Comparison of ENCODE assay signal across 21 cellular contexts in genomic region chr1:201229095-201229494, GRCh38. TPM values are rescaled to one million over a fixed set of nuclear protein-coding genes. Genes with fewer than 3 reads are reported as not detected.
"Had no signal": no experiment of that assay in that cellular context is flagged by ENCODE, and none has a peak within 500 bp of the region (broad histone marks: within the 10 kb centered on the region; RNA-seq: fewer than 3 reads in every experiment).

No MANE protein-coding gene starts in this region.

- H3K4me1 ChIP-seq: left lung, tibial artery, vagina had no signal

- H3K4me3 ChIP-seq: left lung, tibial artery, vagina had no signal

- H3K4me1 Mint-ChIP-seq: activated CD4-positive, alpha-beta T cell treated with anti-CD3 and anti-CD28 coated beads, Interleukin-2, amount 10 ng/mL, durations not matched to agents 7 days and 5 days; activated naive CD4-positive, alpha-beta T cell treated with anti-CD3 and anti-CD28 coated beads, Interleukin-2, amount 50 U/mL, for 24 hours; mesothelial cell of epicardium had no signal

- ATAC-seq: activated T-cell treated with anti-CD3 and anti-CD28 coated beads, Interleukin-2, amount 50 U/mL, for 72 hours; natural killer cell treated with Interleukin-12 subunit alpha and Interleukin-12 subunit beta and Interleukin-15 and Interleukin-18, amount 100 ng/mL, for 72 hours; stimulated activated naive CD8-positive, alpha-beta T cell treated with anti-CD3 and anti-CD28 coated beads, Interleukin-15, Interleukin-2, amounts not matched to agents 100 U/mL and 50 U/mL, for 24 hours had no signal

- DNase-seq: activated CD4-positive, alpha-beta T cell treated with anti-CD3 and anti-CD28 coated beads, Interleukin-2, amount 10 ng/mL, durations not matched to agents 7 days and 5 days; activated CD8-positive, alpha-beta memory T cell treated with anti-CD3 and anti-CD28 coated beads, Interleukin-2, amount 50 U/mL, for 48 hours; activated gamma-delta T cell; activated T-cell treated with anti-CD3 and anti-CD28 coated beads, Interleukin-2, amount 50 U/mL, for 72 hours; cerebellar nuclear complex; effector memory CD4-positive, alpha-beta T cell; foreskin melanocyte; stimulated activated CD4-positive, alpha-beta T cell treated with anti-CD3 and anti-CD28 coated beads, Interleukin-2, amount 100 ng/mL, for 24 hours; stimulated activated naive CD8-positive, alpha-beta T cell treated with anti-CD3 and anti-CD28 coated beads, Interleukin-15, Interleukin-2, amounts not matched to agents 100 U/mL and 50 U/mL, for 24 hours; substantia nigra; T-helper 1 cell; T-helper 9 cell; tibial artery had no signal

- H3K36me3 ChIP-seq: left lung, tibial artery, vagina had no signal

- H3K27ac ChIP-seq: left lung, tibial artery, vagina had no signal

- H3K27me3 ChIP-seq: left lung, vagina had no signal

- H3K9me3 Mint-ChIP-seq: activated CD4-positive, alpha-beta T cell treated with anti-CD3 and anti-CD28 coated beads, Interleukin-2, amount 10 ng/mL, durations not matched to agents 7 days and 5 days; activated naive CD4-positive, alpha-beta T cell treated with anti-CD3 and anti-CD28 coated beads, Interleukin-2, amount 50 U/mL, for 24 hours; activated T-cell treated with anti-CD3 and anti-CD28 coated beads, Interleukin-2, amount 50 U/mL, for 72 hours; dendritic cell treated with granulocyte-macrophage colony-stimulating factor and Interleukin-4, amounts not matched to agents 40 ng/mL and 50 ng/mL, for 4 days had no signal

- H3K4me3 Mint-ChIP-seq: activated CD4-positive, alpha-beta T cell treated with anti-CD3 and anti-CD28 coated beads, Interleukin-2, amount 10 ng/mL, durations not matched to agents 7 days and 5 days; activated naive CD4-positive, alpha-beta T cell treated with anti-CD3 and anti-CD28 coated beads, Interleukin-2, amount 50 U/mL, for 24 hours; activated T-cell treated with anti-CD3 and anti-CD28 coated beads, Interleukin-2, amount 50 U/mL, for 72 hours; dendritic cell treated with granulocyte-macrophage colony-stimulating factor and Interleukin-4, amounts not matched to agents 40 ng/mL and 50 ng/mL, for 4 days; mesothelial cell of epicardium; natural killer cell treated with Interleukin-12 subunit alpha and Interleukin-12 subunit beta and Interleukin-15 and Interleukin-18, amount 100 ng/mL, for 72 hours had no signal

- H3K36me3 Mint-ChIP-seq: activated naive CD4-positive, alpha-beta T cell treated with anti-CD3 and anti-CD28 coated beads, Interleukin-2, amount 50 U/mL, for 24 hours; mesothelial cell of epicardium; natural killer cell treated with Interleukin-12 subunit alpha and Interleukin-12 subunit beta and Interleukin-15 and Interleukin-18, amount 100 ng/mL, for 72 hours had no signal

- H3K27ac Mint-ChIP-seq: activated CD4-positive, alpha-beta T cell treated with anti-CD3 and anti-CD28 coated beads, Interleukin-2, amount 10 ng/mL, durations not matched to agents 7 days and 5 days; activated T-cell treated with anti-CD3 and anti-CD28 coated beads, Interleukin-2, amount 50 U/mL, for 72 hours; dendritic cell treated with granulocyte-macrophage colony-stimulating factor and Interleukin-4, amounts not matched to agents 40 ng/mL and 50 ng/mL, for 4 days; mesothelial cell of epicardium; natural killer cell treated with Interleukin-12 subunit alpha and Interleukin-12 subunit beta and Interleukin-15 and Interleukin-18, amount 100 ng/mL, for 72 hours; progenitor cell of endocrine pancreas had no signal

- H3K9me3 ChIP-seq: tibial artery, vagina had no signal

RNA-seq across cellular contexts. Expression of gene IGFN1, which starts 38.5 kb away (rescaled TPM):
- total RNA-seq: activated CD4-positive, alpha-beta T cell treated with anti-CD3 and anti-CD28 coated beads, Interleukin-2, amount 10 ng/mL, durations not matched to agents 7 days and 5 days; lung microvascular endothelial cell; natural killer cell treated with Interleukin-12 subunit alpha and Interleukin-12 subunit beta and Interleukin-15 and Interleukin-18, amount 100 ng/mL, for 72 hours; vagina had no signal

RNA-seq across cellular contexts. Expression of gene PKP1, which starts 54.2 kb away (rescaled TPM):
- total RNA-seq: activated CD4-positive, alpha-beta T cell treated with anti-CD3 and anti-CD28 coated beads, Interleukin-2, amount 10 ng/mL, durations not matched to agents 7 days and 5 days; activated T-cell treated with anti-CD3 and anti-CD28 coated beads, Interleukin-2, amount 50 U/mL, for 72 hours; lung microvascular endothelial cell; natural killer cell treated with Interleukin-12 subunit alpha and Interleukin-12 subunit beta and Interleukin-15 and Interleukin-18, amount 100 ng/mL, for 72 hours; progenitor cell of endocrine pancreas had no signal
